Comparison of ENCODE assay signal across 27 cellular contexts in genomic region chr20:25471020-25471419, GRCh38.
"Had no signal": no experiment of that assay in that cellular context is flagged by ENCODE, and none has a peak within 500 bp of the region (broad histone marks: within the 10 kb centered on the region; RNA-seq: fewer than 3 reads in every experiment).

No MANE protein-coding gene starts in this region.

- H3K27me3 Mint-ChIP-seq: activated CD4-positive, alpha-beta memory T cell treated with anti-CD3 and anti-CD28 coated beads for 36 hours; activated CD4-positive, alpha-beta T cell treated with anti-CD3 and anti-CD28 coated beads for 36 hours; activated CD4-positive, alpha-beta T cell treated with anti-CD3 and anti-CD28 coated beads, Interleukin-2, amount 10 ng/mL, durations not matched to agents 24 days and 14 days; activated naive CD8-positive, alpha-beta T cell; activated T-helper 17 cell treated with anti-CD3 and anti-CD28 coated beads, Interleukin-2, amount 50 U/mL, for 72 hours had no signal

- ATAC-seq: activated CD4-positive, alpha-beta T cell treated with anti-CD3 and anti-CD28 coated beads for 36 hours; activated T-cell treated with anti-CD3 and anti-CD28 coated beads, Interleukin-2, amount 50 U/mL, for 4 hours; activated T-helper 17 cell treated with anti-CD3 and anti-CD28 coated beads, Interleukin-2, amount 50 U/mL, for 72 hours; effector memory CD8-positive, alpha-beta T cell; gastrocnemius medialis; heart left ventricle had no signal

- H3K27me3 ChIP-seq: brain microvascular endothelial cell, esophagus muscularis mucosa, foreskin keratinocyte, gastrocnemius medialis, heart left ventricle had no signal

- H3K27ac Mint-ChIP-seq: activated CD4-positive, alpha-beta memory T cell treated with anti-CD3 and anti-CD28 coated beads for 36 hours; activated CD4-positive, alpha-beta T cell treated with anti-CD3 and anti-CD28 coated beads for 36 hours; activated CD4-positive, alpha-beta T cell treated with anti-CD3 and anti-CD28 coated beads, Interleukin-2, amount 10 ng/mL, durations not matched to agents 24 days and 14 days; activated naive CD8-positive, alpha-beta T cell; activated T-helper 17 cell treated with anti-CD3 and anti-CD28 coated beads, Interleukin-2, amount 50 U/mL, for 72 hours; effector memory CD8-positive, alpha-beta T cell had no signal

- H3K4me3 Mint-ChIP-seq: activated CD4-positive, alpha-beta memory T cell treated with anti-CD3 and anti-CD28 coated beads for 36 hours; activated CD4-positive, alpha-beta T cell treated with anti-CD3 and anti-CD28 coated beads for 36 hours; activated CD4-positive, alpha-beta T cell treated with anti-CD3 and anti-CD28 coated beads, Interleukin-2, amount 10 ng/mL, durations not matched to agents 24 days and 14 days; activated naive CD8-positive, alpha-beta T cell; activated T-cell treated with anti-CD3 and anti-CD28 coated beads, Interleukin-2, amount 50 U/mL, for 4 hours; activated T-helper 17 cell treated with anti-CD3 and anti-CD28 coated beads, Interleukin-2, amount 50 U/mL, for 72 hours; central memory CD8-positive, alpha-beta T cell; effector memory CD8-positive, alpha-beta T cell had no signal

- H3K4me3 ChIP-seq: esophagus muscularis mucosa, gastrocnemius medialis, heart left ventricle had no signal

- DNase-seq: activated CD4-positive, alpha-beta memory T cell treated with anti-CD3 and anti-CD28 coated beads for 36 hours; activated CD4-positive, alpha-beta T cell treated with anti-CD3 and anti-CD28 coated beads for 36 hours; activated CD4-positive, alpha-beta T cell treated with anti-CD3 and anti-CD28 coated beads, Interleukin-2, amount 10 ng/mL, durations not matched to agents 24 days and 14 days; activated CD4-positive, CD25-positive, alpha-beta regulatory T cell; activated CD4-positive, CD25-positive, alpha-beta regulatory T cell treated with anti-CD3 and anti-CD28 coated beads, Interleukin-2, amount 50 U/mL, for 72 hours; activated effector memory CD4-positive, alpha-beta T cell treated with Interleukin-2 at 50 U/mL for 16 hours; activated gamma-delta T cell treated with Interleukin-2 at 50 U/mL for 16 hours; activated naive CD4-positive, alpha-beta T cell treated with anti-CD3 and anti-CD28 coated beads, Interleukin-2, amount 50 U/mL, for 16 hours; activated naive CD4-positive, alpha-beta T cell treated with Interleukin-2 at 50 U/mL for 16 hours; activated T-cell treated with anti-CD3 and anti-CD28 coated beads, Interleukin-2, amount 50 U/mL, for 4 hours; amniotic stem cell; anterior cingulate cortex; brain microvascular endothelial cell; cortex of kidney; dermis blood vessel endothelial cell; effector CD4-positive, alpha-beta T cell; effector memory CD8-positive, alpha-beta T cell; erythroblast; foreskin keratinocyte; gastrocnemius medialis; glutamatergic neuron; T-helper 2 cell had no signal

- H3K4me1 ChIP-seq: esophagus muscularis mucosa, foreskin keratinocyte, gastrocnemius medialis, heart left ventricle had no signal

- H3K9me3 Mint-ChIP-seq: activated CD4-positive, alpha-beta memory T cell treated with anti-CD3 and anti-CD28 coated beads for 36 hours; activated CD4-positive, alpha-beta T cell treated with anti-CD3 and anti-CD28 coated beads, Interleukin-2, amount 10 ng/mL, durations not matched to agents 24 days and 14 days; activated T-cell treated with anti-CD3 and anti-CD28 coated beads, Interleukin-2, amount 50 U/mL, for 4 hours; activated T-helper 17 cell treated with anti-CD3 and anti-CD28 coated beads, Interleukin-2, amount 50 U/mL, for 72 hours; central memory CD8-positive, alpha-beta T cell; effector memory CD8-positive, alpha-beta T cell had no signal

- H3K9me3 ChIP-seq: esophagus muscularis mucosa, gastrocnemius medialis, heart left ventricle had no signal

- H3K27ac ChIP-seq: brain microvascular endothelial cell, esophagus muscularis mucosa, foreskin keratinocyte, gastrocnemius medialis, heart left ventricle had no signal

- H3K36me3 Mint-ChIP-seq: activated CD4-positive, alpha-beta memory T cell treated with anti-CD3 and anti-CD28 coated beads for 36 hours had no signal

- H3K36me3 ChIP-seq: gastrocnemius medialis had no signal
